ENCODE assay signal across 8 cellular contexts in genomic region chr7:149838224-149838991, GRCh38. TPM values are rescaled to one million over a fixed set of nuclear protein-coding genes. Genes with fewer than 3 reads are reported as not detected.
DNase-seq lines count a peak whose midpoint lies in the region; ATAC-seq lines count a peak whose summit lies in the region.

Gene ZNF862, plus strand, starts transcription at chr7:149838375. Its CDS starts 237 bp downstream, at chr7:149838612.

- peak within 1 kb of the TSS; percentile 84 for H3K4me2 ChIP-seq in mesendoderm (ENCODE audit: low read length)

- H3K9ac ChIP-seq in NT2/D1 (ENCODE audit: insufficient read length, low read depth) = peak within 1 kb of the TSS; percentile 82
- H3K9ac ChIP-seq in endocrine pancreas (ENCODE audit: control insufficient read depth, insufficient read depth, low read length) = peak within 1 kb of the TSS; percentile 79
- peak within 1 kb of the TSS; percentile 75 for H3K9ac ChIP-seq in mesendoderm (ENCODE audit: low read length)

- H3K4me3 Mint-ChIP-seq in activated CD8-positive, alpha-beta memory T cell treated with anti-CD3 and anti-CD28 coated beads, Interleukin-2, amount 10 ng/mL, durations not matched to agents 7 days and 5 days = peak within 1 kb of the TSS; percentile 85

- CTCF ChIA-PET in activated CD8-positive, alpha-beta memory T cell treated with anti-CD3 and anti-CD28 coated beads, Interleukin-2, amount 10 ng/mL, durations not matched to agents 7 days and 5 days (lab: Charles Lee) = interaction anchor here (1.0 to 2.9 kb wide), 8 partner anchors 12 to 214 kb away, joined by 3 to 14 read pairs (median 5); no protein-coding TSS in a partner anchor

- H3K9me3 ChIP-seq in NT2/D1 (ENCODE audit: insufficient read depth, low read length) (no peaks in the 10 kb centered on the region), endocrine pancreas (ENCODE audit: control insufficient read depth, low read length) (no peaks in the 10 kb centered on the region)

- WGBS in mesendoderm (ENCODE audit: extremely low coverage, insufficient coverage, low lambda C conversion rate) = no CpG with 5 or more reads among the region's 86 CpGs

- H3K56ac ChIP-seq in mesendoderm (ENCODE audit: low read length) = peak within 1 kb of the TSS; percentile 87

- H4K5ac ChIP-seq in mesendoderm (ENCODE audit: low read length) = no peak within 1 kb of the TSS

- H2BK5ac ChIP-seq in mesendoderm (ENCODE audit: low read length) = no peak within 1 kb of the TSS

- H3K36me3 ChIP-seq in NT2/D1 (ENCODE audit: insufficient read depth, insufficient read length, low read length) (no peaks in the 10 kb centered on the region), endocrine pancreas (ENCODE audit: control insufficient read depth, insufficient read depth, low read length) (no peaks in the 10 kb centered on the region), mesendoderm (ENCODE audit: control insufficient read depth, insufficient read depth, low read length) (no peaks in the 10 kb centered on the region)

- H2AK5ac ChIP-seq in mesendoderm (ENCODE audit: low read length) = no peak within 1 kb of the TSS

- no peaks in the 10 kb centered on the region for H3K4me1 ChIP-seq in NT2/D1 (ENCODE audit: insufficient read depth, insufficient read length)
- H3K4me1 ChIP-seq in endocrine pancreas (ENCODE audit: control insufficient read depth, insufficient read depth, low read length) = no peaks in the 10 kb centered on the region
- H3K4me1 ChIP-seq in mesendoderm (ENCODE audit: control insufficient read depth, low read depth, low read length) = no peaks in the 10 kb centered on the region

- no peaks in the 10 kb centered on the region for H3K79me1 ChIP-seq in mesendoderm (ENCODE audit: low read length)

- peak; percentile 98 for DNase-seq in COR-L47 (lab: John Stamatoyannopoulos, UW)
- peak in 75 of 76 experiments; percentile 3 to 96 (median 91) for DNase-seq in HUDEP-2 (lab: John Stamatoyannopoulos, UW; ENCODE audit: unreplicated experiment in 76 of 76)
- peak; percentile 98 for DNase-seq in NT2/D1 (ENCODE audit: low read depth, low spot score)
- peak; percentile 98 for DNase-seq in activated CD8-positive, alpha-beta memory T cell treated with anti-CD3 and anti-CD28 coated beads, Interleukin-2, amount 10 ng/mL, durations not matched to agents 7 days and 5 days
- DNase-seq in mesendoderm = peak; percentile 99
- DNase-seq in stimulated activated CD8-positive, alpha-beta memory T cell treated with anti-CD3 and anti-CD28 coated beads, Interleukin-15, amount 100 ng/mL, for 1 hour (ENCODE audit: low read depth) = peak; percentile 89

- peaks cover 14% of the 10 kb centered on the region for H3K27me3 Mint-ChIP-seq in activated CD8-positive, alpha-beta memory T cell treated with anti-CD3 and anti-CD28 coated beads, Interleukin-2, amount 10 ng/mL, durations not matched to agents 7 days and 5 days

- no peaks in the 10 kb centered on the region for H3K79me2 ChIP-seq in mesendoderm (ENCODE audit: control insufficient read depth, insufficient read depth, low read length)

- H3K36me3 Mint-ChIP-seq in activated CD8-positive, alpha-beta memory T cell treated with anti-CD3 and anti-CD28 coated beads, Interleukin-2, amount 10 ng/mL, durations not matched to agents 7 days and 5 days = peaks cover 2% of the 10 kb centered on the region

- peak within 1 kb of the TSS; percentile 63 for H3K4me3 ChIP-seq in NT2/D1 (ENCODE audit: insufficient read length, low read depth)
- H3K4me3 ChIP-seq in endocrine pancreas (ENCODE audit: control insufficient read depth, insufficient read depth, low read length) = peak within 1 kb of the TSS; percentile 79
- H3K4me3 ChIP-seq in mesendoderm (ENCODE audit: low read length) = peak within 1 kb of the TSS; percentile 70

- no peak within 1 kb of the TSS for H2BK15ac ChIP-seq in mesendoderm (replicated peaks; ENCODE audit: low read depth)

- peaks cover 19% of the 10 kb centered on the region for H3K4me1 Mint-ChIP-seq in activated CD8-positive, alpha-beta memory T cell treated with anti-CD3 and anti-CD28 coated beads, Interleukin-2, amount 10 ng/mL, durations not matched to agents 7 days and 5 days

- no peak within 1 kb of the TSS for H3K27ac ChIP-seq in mesendoderm (ENCODE audit: low read depth, low read length)

- ATAC-seq in GM21381 (IDR thresholded peaks at IDR 0.05; ENCODE audit: unreplicated experiment) = peak; percentile 96
- peak; percentile 98 for ATAC-seq in activated CD8-positive, alpha-beta memory T cell treated with anti-CD3 and anti-CD28 coated beads, Interleukin-2, amount 10 ng/mL, durations not matched to agents 7 days and 5 days

- peak within 1 kb of the TSS; percentile 56 for H3K4ac ChIP-seq in mesendoderm (ENCODE audit: low read depth, low read length)

- H3K18ac ChIP-seq in mesendoderm (ENCODE audit: low read length) = peak within 1 kb of the TSS; percentile 55

- no peaks in the 10 kb centered on the region for H3K9me3 Mint-ChIP-seq in activated CD8-positive, alpha-beta memory T cell treated with anti-CD3 and anti-CD28 coated beads, Interleukin-2, amount 10 ng/mL, durations not matched to agents 7 days and 5 days (ENCODE audit: low read depth)

- no peak within 1 kb of the TSS for H2BK120ac ChIP-seq in mesendoderm (ENCODE audit: low read depth, low read length)

- H4K8ac ChIP-seq in mesendoderm (ENCODE audit: low read depth, low read length) = no peak within 1 kb of the TSS

- peak within 1 kb of the TSS; percentile 75 for H3K27ac Mint-ChIP-seq in activated CD8-positive, alpha-beta memory T cell treated with anti-CD3 and anti-CD28 coated beads, Interleukin-2, amount 10 ng/mL, durations not matched to agents 7 days and 5 days

- H3K27me3 ChIP-seq in NT2/D1 (ENCODE audit: insufficient read depth, insufficient read length) = no peaks in the 10 kb centered on the region
- H3K27me3 ChIP-seq in endocrine pancreas (ENCODE audit: control insufficient read depth, insufficient read depth, low read length) = no peaks in the 10 kb centered on the region
- peaks cover 3% of the 10 kb centered on the region for H3K27me3 ChIP-seq in mesendoderm (ENCODE audit: insufficient read depth, low read length, poor library complexity)

- H3K23ac ChIP-seq in mesendoderm (ENCODE audit: low read length) = peak within 1 kb of the TSS; percentile 15

RNA-seq across cellular contexts. Expression of gene ZNF862, which starts in this region (rescaled TPM):
- total RNA-seq in activated CD8-positive, alpha-beta memory T cell treated with anti-CD3 and anti-CD28 coated beads, Interleukin-2, amount 10 ng/mL, durations not matched to agents 7 days and 5 days = 10 to 100 TPM; 23.1 to 24.8 TPM
- 0.20 TPM for polyA plus RNA-seq in mesendoderm (2013, experiment 1 of 2)
- 0.42 TPM for polyA plus RNA-seq in mesendoderm (2013, experiment 2 of 2)
